Comparison of ENCODE assay signal across 16 cellular contexts in genomic region chr4:125891597-125892258, GRCh38.
DNase-seq lines count a peak whose midpoint lies in the region; ATAC-seq and TF ChIP-seq lines count a peak whose summit lies in the region.
"Had no signal": no experiment of that assay in that cellular context is flagged by ENCODE, and none has a peak within 500 bp of the region (broad histone marks: within the 10 kb centered on the region; RNA-seq: fewer than 3 reads in every experiment).

No MANE protein-coding gene starts in this region.

- H3K4me3 Mint-ChIP-seq in HFFc6: peak overlapping the region; percentile 59
- H3K4me3 Mint-ChIP-seq in naive thymus-derived CD8-positive, alpha-beta T cell: no peak overlapping the region
- H3K4me3 Mint-ChIP-seq: activated naive CD8-positive, alpha-beta T cell; T-helper 2 cell treated with Interferon-gamma antibody and Interleukin-4, amounts not matched to agents 5 μg/mL and 100 μg/mL, for 36 hours had no signal

- H3K9me3 ChIP-seq in A673 (ENCODE audit: low read depth, low read length, poor library complexity, severe bottlenecking): no peaks in the 10 kb centered on the region

- intact Hi-C loops in A673 (cut with micrococcal nuclease; ENCODE audit: unreplicated experiment): no loop called here

- H3K4me3 ChIP-seq in A673 (ENCODE audit: low read depth, low read length, poor library complexity, severe bottlenecking) (no peak overlapping the region), astrocyte of the cerebellum (ENCODE audit: low read depth, low read length) (no peak overlapping the region)

- DNase-seq in A673 (ENCODE audit: low spot score) (peak; percentile 62), HFFc6 (peak; percentile 95), astrocyte of the cerebellum (ENCODE audit: low read depth) (peak; percentile 93), iris pigment epithelial cell (ENCODE audit: low read depth) (peak; percentile 83), ACHN (no peak)
- DNase-seq in naive thymus-derived CD8-positive, alpha-beta T cell: no peak
- DNase-seq: 8988T, GF-D8, hippocampal formation, NCI-H2029 had no signal

- CTCF ChIA-PET in A673 (lab: Charles Lee): no interaction called here

- TF ChIP-seq CTCF in A673 (conservative IDR thresholded peaks at IDR 0.05; ENCODE audit: low read depth, low read length) (no peak), HFFc6 (IDR thresholded peaks at IDR 0.05) (no peak), astrocyte of the cerebellum (IDR thresholded peaks at IDR 0.05; ENCODE audit: low read depth, low read length, missing control alignments) (no peak)

- peaks cover 10% of the 10 kb centered on the region; the same call in 1 of the 2 replicates for H3K36me3 Mint-ChIP-seq in HFFc6 (ENCODE audit: low read depth)
- H3K36me3 Mint-ChIP-seq in naive thymus-derived CD8-positive, alpha-beta T cell: no peaks in the 10 kb centered on the region
- H3K36me3 Mint-ChIP-seq: activated naive CD8-positive, alpha-beta T cell had no signal

- no peak for ATAC-seq in HG03025 (IDR thresholded peaks at IDR 0.05; ENCODE audit: low FRiP score, unreplicated experiment)
- no peak for ATAC-seq in naive thymus-derived CD8-positive, alpha-beta T cell
- ATAC-seq in HG02763 (IDR thresholded peaks at IDR 0.05; ENCODE audit: unreplicated experiment): no peak

- POLR2A ChIA-PET in A673 (lab: Charles Lee; ENCODE audit: low non-redundant PET): no interaction called here
- POLR2A ChIA-PET in naive thymus-derived CD8-positive, alpha-beta T cell (lab: Charles Lee): no interaction called here

- H3K27me3 ChIP-seq in A673 (replicated peaks; ENCODE audit: insufficient read depth, low read depth, low read length, poor library complexity): no peaks in the 10 kb centered on the region

- no peaks in the 10 kb centered on the region for H3K27me3 Mint-ChIP-seq in HFFc6 (ENCODE audit: insufficient read depth)
- H3K27me3 Mint-ChIP-seq in naive thymus-derived CD8-positive, alpha-beta T cell: no peaks in the 10 kb centered on the region
- H3K27me3 Mint-ChIP-seq: activated naive CD8-positive, alpha-beta T cell; progenitor cell of endocrine pancreas had no signal

- H3K27ac ChIP-seq in A673 (ENCODE audit: low read depth, low read length, poor library complexity, severe bottlenecking): no peak overlapping the region
- H3K27ac ChIP-seq: RWPE1 had no signal

- H3K27ac Mint-ChIP-seq in HFFc6: peak overlapping the region; percentile 63
- H3K27ac Mint-ChIP-seq in naive thymus-derived CD8-positive, alpha-beta T cell: no peak overlapping the region
- H3K27ac Mint-ChIP-seq: activated naive CD8-positive, alpha-beta T cell; progenitor cell of endocrine pancreas; T-helper 2 cell treated with Interferon-gamma antibody and Interleukin-4, amounts not matched to agents 5 μg/mL and 100 μg/mL, for 36 hours had no signal

- in situ Hi-C loops in astrocyte of the cerebellum (cut with HindIII; ENCODE audit: low sequenced_read_pairs) (no loop called here), ACHN (cut with HindIII; ENCODE audit: low pct_ligation_motif_present, low pct_unique_long_range_greater_than_20kb, low sequenced_read_pairs) (no loop called here)

- no peaks in the 10 kb centered on the region for H3K4me1 ChIP-seq in A673 (ENCODE audit: insufficient read depth, low read length, poor library complexity, severe bottlenecking)

- H3K9me3 Mint-ChIP-seq in HFFc6: 0 out of 2 replicates have a peak, but pooled peaks cover 3% of the 10 kb centered on the region
- H3K9me3 Mint-ChIP-seq in naive thymus-derived CD8-positive, alpha-beta T cell: peaks cover 4 to 35% (median 11%) of the 10 kb centered on the region in 9 donors

- H3K4me1 Mint-ChIP-seq in HFFc6 (ENCODE audit: low read depth): peaks cover 25% of the 10 kb centered on the region
- no peaks in the 10 kb centered on the region for H3K4me1 Mint-ChIP-seq in naive thymus-derived CD8-positive, alpha-beta T cell

- no peaks in the 10 kb centered on the region for H3K36me3 ChIP-seq in A673 (ENCODE audit: insufficient read depth, low read length, poor library complexity, severe bottlenecking)

- BruUV-seq in A673 (replicated peaks; lab: Mats Ljungman, UMichigan): no TSS peak

Comparison
In these comparisons a context has a peak if more than half of its experiments do, and no peak if none do; other contexts are left out.
1. DNase-seq: peak in A673 (single experiment), HFFc6 (single experiment), astrocyte of the cerebellum (single experiment) and iris pigment epithelial cell (single experiment); none in naive thymus-derived CD8-positive, alpha-beta T cell (0 of 10) and ACHN (single experiment).